19 cellular contexts compared by ENCODE assay signal in genomic region chr12:122846622-122847515, GRCh38. TPM values are rescaled to one million over a fixed set of nuclear protein-coding genes. Genes with fewer than 3 reads are reported as not detected.
DNase-seq lines count a peak whose midpoint lies in the region; TF ChIP-seq lines count a peak whose summit lies in the region.
"Had no signal": no experiment of that assay in that cellular context is flagged by ENCODE, and none has a peak within 500 bp of the region (broad histone marks: within the 10 kb centered on the region; RNA-seq: fewer than 3 reads in every experiment).

No MANE protein-coding gene starts in this region.

- in situ Hi-C loops in KBM-7 (cut with MboI; ENCODE audit: low pct_unique_long_range_greater_than_20kb, low sequenced_read_pairs) = no loop called here

- H3K4me1 ChIP-seq in H9 (ENCODE audit: insufficient read depth, low read length) = no peaks in the 10 kb centered on the region

- H3K14ac ChIP-seq in H9 (ENCODE audit: insufficient read depth, low read length) = no peak overlapping the region; the same call in 1 of the 2 replicates

- H2BK20ac ChIP-seq in H9 (ENCODE audit: low read depth, low read length, poor library complexity, severe bottlenecking) = no peak overlapping the region

- no peak overlapping the region for H4K91ac ChIP-seq in H9 (ENCODE audit: insufficient read length, low read depth, low read length)

- no peak for TF ChIP-seq CTCF in H9 (conservative IDR thresholded peaks at IDR 0.05)

- no peak overlapping the region for H4K5ac ChIP-seq in H9 (ENCODE audit: insufficient read length, low read depth, low read length)

- H3K23me2 ChIP-seq in H9 (ENCODE audit: insufficient read length, low read depth, low read length, poor library complexity, severe bottlenecking) = no peaks in the 10 kb centered on the region

- no peak overlapping the region for H4K8ac ChIP-seq in H9 (replicated peaks; ENCODE audit: insufficient read length, low read depth, low read length)

- no peak overlapping the region for H3K4me2 ChIP-seq in H9 (ENCODE audit: insufficient read depth, insufficient read length, low read length)
- H3K4me2 ChIP-seq: GM23338, PC-9 had no signal

- H3K27ac ChIP-seq in H9 (ENCODE audit: insufficient read length, low read depth, low read length) (no peak overlapping the region), angular gyrus (ENCODE audit: low read depth, low read length) (peak overlapping the region; percentile 99), substantia nigra (ENCODE audit: low read depth, low read length, poor library complexity, severe bottlenecking) (peak overlapping the region; percentile 99)
- H3K27ac ChIP-seq: PC-9, SJSA1 had no signal

- H3K4me1 Mint-ChIP-seq in H9 = peaks cover 11% of the 10 kb centered on the region in 2 experiments

- no peaks in the 10 kb centered on the region for H3K9me3 Mint-ChIP-seq in H9
- H3K9me3 Mint-ChIP-seq: CD8-positive, alpha-beta T cell; GM23338 had no signal

- H3K4ac ChIP-seq in H9 (ENCODE audit: low read depth, low read length) = no peak overlapping the region

- peak; percentile 31 for DNase-seq in H9
- peak; percentile 17 for DNase-seq in globus pallidus (ENCODE audit: low spot score)
- DNase-seq in substantia nigra (lab: John Stamatoyannopoulos, UW) = peak in 2 of 49 donors; percentile 27 to 43
- DNase-seq in AG08395 (ENCODE audit: low spot score) = no peak
- DNase-seq in KBM-7 = no peak
- no peak for DNase-seq in stimulated activated CD4-positive, alpha-beta T cell treated with anti-CD3 and anti-CD28 coated beads, Interleukin-2, amount 100 ng/mL, for 48 hours
- DNase-seq: Calu3; CD8-positive, alpha-beta T cell; DMS153; MM.1S; NCI-H1092; NCI-H1436; NCI-H1930; NCI-H2227 treated with DMSO at 0.1 percent for 48 hours; PC-9 had no signal

- no peak overlapping the region for H2BK120ac ChIP-seq in H9 (ENCODE audit: low read depth, low read length, poor library complexity, severe bottlenecking)

- peaks cover 5% of the 10 kb centered on the region for H3K27me3 Mint-ChIP-seq in H9 (ENCODE audit: low read depth)

- peak overlapping the region in 1 of 3 experiments; percentile 72; a peak in 1 of 7 replicates for H3K27ac Mint-ChIP-seq in H9
- H3K27ac Mint-ChIP-seq: CD8-positive, alpha-beta T cell; GM23338 had no signal

- H4K20me1 ChIP-seq in H9 (ENCODE audit: control insufficient read depth, insufficient read depth, insufficient read length) = no peaks in the 10 kb centered on the region

- H3K27me3 ChIP-seq in H9 (ENCODE audit: insufficient read depth, low read length) = no peaks in the 10 kb centered on the region
- H3K27me3 ChIP-seq: SJSA1 had no signal

- H2BK15ac ChIP-seq in H9 (ENCODE audit: low read depth, low read length) = no peak overlapping the region

- no peak overlapping the region for H3K23ac ChIP-seq in H9 (ENCODE audit: insufficient read length, low read depth, low read length)

- H3K9me3 ChIP-seq in H9 (ENCODE audit: control insufficient read depth, low read depth, low read length) = no peaks in the 10 kb centered on the region
- H3K9me3 ChIP-seq: BLaER1 treated with 17β-estradiol and CSF1 and Interleukin-3, amounts not matched to agents 10 nM and 100 nM; SJSA1 had no signal

- no CpG with 5 or more reads among the region's 27 CpGs for WGBS in H9 (ENCODE audit: extremely low coverage, insufficient read length, low lambda C conversion rate)

- no peak overlapping the region for H3K4me3 Mint-ChIP-seq in H9
- H3K4me3 Mint-ChIP-seq: CD8-positive, alpha-beta T cell; GM23338 had no signal

- no peak overlapping the region for H3T11ph ChIP-seq in H9 (ENCODE audit: low read length)

- H2AK5ac ChIP-seq in H9 (ENCODE audit: insufficient read length, low read length) = no peak overlapping the region

- H2AFZ ChIP-seq in H9 (ENCODE audit: low read length) = no peak overlapping the region
- H2AFZ ChIP-seq: GM23338, PC-9 had no signal

- no peak overlapping the region for H3K18ac ChIP-seq in H9 (ENCODE audit: insufficient read length, low read depth, low read length)

- H2BK12ac ChIP-seq in H9 (ENCODE audit: insufficient read length, low read depth, low read length) = no peak overlapping the region

- no peak overlapping the region for H2BK5ac ChIP-seq in H9 (ENCODE audit: insufficient read length, low read length)

- H3K9ac ChIP-seq in H9 (ENCODE audit: extremely low read depth, insufficient read length, low read length) = no peak overlapping the region

- H3K36me3 Mint-ChIP-seq in H9 (ENCODE audit: insufficient read depth in 1 of 3, low read depth in 3 of 3) = no peaks in the 10 kb centered on the region

- H3K79me2 ChIP-seq in H9 (ENCODE audit: insufficient read depth, low read length) = no peaks in the 10 kb centered on the region

- H3K56ac ChIP-seq in H9 (ENCODE audit: insufficient read length, low read depth, low read length) = no peak overlapping the region

- H3K79me1 ChIP-seq in H9 (ENCODE audit: insufficient read depth, low read depth, low read length, poor library complexity, severe bottlenecking) = no peaks in the 10 kb centered on the region

RNA-seq across cellular contexts. Expression of gene HIP1R, which starts 11.6 kb away (rescaled TPM):
- 17.4 and 20.0 TPM in 2 replicates for total RNA-seq in H9 (2021)

RNA-seq across cellular contexts. Expression of gene VPS37B, which starts 49.1 kb away (rescaled TPM):
- 12.3 and 12.9 TPM in 2 replicates for total RNA-seq in H9 (2021)

Comparison
In these comparisons a context has a peak if more than half of its experiments do, and no peak if none do; other contexts are left out.
1. DNase-seq: peak in H9 (single experiment) and globus pallidus (single experiment); none in AG08395 (single experiment), KBM-7 (single experiment) and stimulated activated CD4-positive, alpha-beta T cell treated with anti-CD3 and anti-CD28 coated beads, Interleukin-2, amount 100 ng/mL, for 48 hours (0 of 2).